1 cellular context compared by ENCODE assay signal in the genomic region with DNA sequence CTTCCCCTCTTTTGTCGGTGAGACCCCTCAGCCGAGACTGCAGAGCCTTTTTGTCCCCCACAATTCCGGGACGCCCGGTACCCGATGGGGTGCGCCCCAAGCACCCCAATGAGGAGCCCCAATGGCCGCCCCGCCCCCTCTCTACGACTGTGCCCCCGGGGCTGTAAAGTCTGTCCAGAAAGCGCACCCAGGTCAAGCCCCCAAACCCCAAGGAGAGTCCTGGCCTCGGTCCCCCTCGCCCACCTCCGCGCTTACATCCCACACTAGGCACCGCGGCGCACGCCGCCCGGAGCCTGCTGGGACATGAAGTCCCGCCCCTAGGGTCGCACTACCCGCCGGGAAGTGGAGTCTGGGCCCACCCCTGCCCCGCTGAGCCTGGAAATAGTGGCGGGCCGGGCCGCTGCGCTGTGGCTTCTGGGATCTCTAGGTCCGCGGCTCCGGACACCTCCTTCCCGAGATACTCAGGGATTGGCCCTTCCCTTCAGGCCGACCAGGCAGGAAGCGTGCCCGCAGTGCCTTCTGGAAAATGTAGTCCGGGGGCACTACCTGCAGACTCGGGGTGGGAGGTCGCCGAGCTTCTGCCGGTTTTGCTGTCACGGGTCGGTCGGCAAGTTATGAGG.
TF ChIP-seq lines count a peak whose summit lies in the region.

Gene MEN1 (minus strand): TSS at position 281 of the 620 bp plus-strand sequence. CDS start 442 bp downstream, outside the sequence.

TF ChIP-seq in K562, 482 proteins besides CTCF, POLR2A, EP300 and RAD21 (continued from another document and continues in another):
- TF ChIP-seq CBX8 (IDR thresholded peaks at IDR 0.05; ENCODE audit: borderline replicate concordance, extremely low read depth, low read depth, low read length, poor library complexity, severe bottlenecking): no peak
- no peak for TF ChIP-seq ASH1L (IDR thresholded peaks at IDR 0.05; ENCODE audit: borderline replicate concordance, low read depth, partially characterized antibody)
- no peak for TF ChIP-seq KAT7 (CRISPR knock-in tag; IDR thresholded peaks at IDR 0.05; ENCODE audit: borderline replicate concordance)
- TF ChIP-seq, protein P1, sequence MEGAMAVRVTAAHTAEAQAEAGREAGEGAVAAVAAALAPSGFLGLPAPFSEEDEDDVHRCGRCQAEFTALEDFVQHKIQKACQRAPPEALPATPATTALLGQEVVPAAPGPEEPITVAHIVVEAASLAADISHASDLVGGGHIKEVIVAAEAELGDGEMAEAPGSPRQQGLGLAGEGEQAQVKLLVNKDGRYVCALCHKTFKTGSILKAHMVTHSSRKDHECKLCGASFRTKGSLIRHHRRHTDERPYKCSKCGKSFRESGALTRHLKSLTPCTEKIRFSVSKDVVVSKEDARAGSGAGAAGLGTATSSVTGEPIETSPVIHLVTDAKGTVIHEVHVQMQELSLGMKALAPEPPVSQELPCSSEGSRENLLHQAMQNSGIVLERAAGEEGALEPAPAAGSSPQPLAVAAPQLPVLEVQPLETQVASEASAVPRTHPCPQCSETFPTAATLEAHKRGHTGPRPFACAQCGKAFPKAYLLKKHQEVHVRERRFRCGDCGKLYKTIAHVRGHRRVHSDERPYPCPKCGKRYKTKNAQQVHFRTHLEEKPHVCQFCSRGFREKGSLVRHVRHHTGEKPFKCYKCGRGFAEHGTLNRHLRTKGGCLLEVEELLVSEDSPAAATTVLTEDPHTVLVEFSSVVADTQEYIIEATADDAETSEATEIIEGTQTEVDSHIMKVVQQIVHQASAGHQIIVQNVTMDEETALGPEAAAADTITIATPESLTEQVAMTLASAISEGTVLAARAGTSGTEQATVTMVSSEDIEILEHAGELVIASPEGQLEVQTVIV (CRISPR knock-in tag; IDR thresholded peaks at IDR 0.05; ENCODE audit: borderline replicate concordance): no peak
- TF ChIP-seq, protein P2, sequence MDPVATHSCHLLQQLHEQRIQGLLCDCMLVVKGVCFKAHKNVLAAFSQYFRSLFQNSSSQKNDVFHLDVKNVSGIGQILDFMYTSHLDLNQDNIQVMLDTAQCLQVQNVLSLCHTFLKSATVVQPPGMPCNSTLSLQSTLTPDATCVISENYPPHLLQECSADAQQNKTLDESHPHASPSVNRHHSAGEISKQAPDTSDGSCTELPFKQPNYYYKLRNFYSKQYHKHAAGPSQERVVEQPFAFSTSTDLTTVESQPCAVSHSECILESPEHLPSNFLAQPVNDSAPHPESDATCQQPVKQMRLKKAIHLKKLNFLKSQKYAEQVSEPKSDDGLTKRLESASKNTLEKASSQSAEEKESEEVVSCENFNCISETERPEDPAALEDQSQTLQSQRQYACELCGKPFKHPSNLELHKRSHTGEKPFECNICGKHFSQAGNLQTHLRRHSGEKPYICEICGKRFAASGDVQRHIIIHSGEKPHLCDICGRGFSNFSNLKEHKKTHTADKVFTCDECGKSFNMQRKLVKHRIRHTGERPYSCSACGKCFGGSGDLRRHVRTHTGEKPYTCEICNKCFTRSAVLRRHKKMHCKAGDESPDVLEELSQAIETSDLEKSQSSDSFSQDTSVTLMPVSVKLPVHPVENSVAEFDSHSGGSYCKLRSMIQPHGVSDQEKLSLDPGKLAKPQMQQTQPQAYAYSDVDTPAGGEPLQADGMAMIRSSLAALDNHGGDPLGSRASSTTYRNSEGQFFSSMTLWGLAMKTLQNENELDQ (CRISPR knock-in tag; IDR thresholded peaks at IDR 0.05; ENCODE audit: borderline replicate concordance): no peak
- no peak for TF ChIP-seq ZNF347 (CRISPR knock-in tag; IDR thresholded peaks at IDR 0.05; ENCODE audit: low read depth)
- TF ChIP-seq ZNF24 (IDR thresholded peaks at IDR 0.05): no peak
- TF ChIP-seq HNRNPLL (IDR thresholded peaks at IDR 0.05; ENCODE audit: low read depth, low read length, poor library complexity, severe bottlenecking): peak; percentile 42
- no peak for TF ChIP-seq ZFPM2 (CRISPR knock-in tag; IDR thresholded peaks at IDR 0.05)
- no peak for TF ChIP-seq SMAD3 (CRISPR knock-in tag; conservative IDR thresholded peaks at IDR 0.05)
- TF ChIP-seq RNF219 (CRISPR knock-in tag; IDR thresholded peaks at IDR 0.05): no peak
- no peak for TF ChIP-seq GATAD2A (IDR thresholded peaks at IDR 0.05)
- no peak for TF ChIP-seq TAL1 (IDR thresholded peaks at IDR 0.05)
- no peak for TF ChIP-seq ZNF436 (CRISPR knock-in tag; IDR thresholded peaks at IDR 0.05)
- no peak for TF ChIP-seq RBM22 (IDR thresholded peaks at IDR 0.05; ENCODE audit: low read depth, low read length, poor library complexity, severe bottlenecking)
- no peak for TF ChIP-seq ZNF232 (CRISPR knock-in tag; IDR thresholded peaks at IDR 0.05)
- TF ChIP-seq RBM25 (IDR thresholded peaks at IDR 0.05; ENCODE audit: low read depth, low read length, severe bottlenecking): no peak
- TF ChIP-seq ZNF449 (CRISPR knock-in tag; IDR thresholded peaks at IDR 0.05): no peak
- 0 out of 2 replicates have a peak, but pooled peaks have one; percentile 42 for TF ChIP-seq FOXJ2 (tag; IDR thresholded peaks at IDR 0.05)
- TF ChIP-seq ATF7 (IDR thresholded peaks at IDR 0.05): peak; percentile 73
- TF ChIP-seq HCFC1 (IDR thresholded peaks at IDR 0.05; ENCODE audit: low read depth, low read length): peak; percentile 90
- peak; percentile 67 for TF ChIP-seq CCNT2 (IDR thresholded peaks at IDR 0.05; ENCODE audit: borderline replicate concordance, extremely low read depth, insufficient read length, low read depth, low read length)
- TF ChIP-seq ZNF696 (CRISPR knock-in tag; conservative IDR thresholded peaks at IDR 0.05): no peak
- no peak for TF ChIP-seq ZBTB2 (IDR thresholded peaks at IDR 0.05)
- TF ChIP-seq RUNX1 (IDR thresholded peaks at IDR 0.05; ENCODE audit: low read depth): no peak
- no peak for TF ChIP-seq ZKSCAN3 (CRISPR knock-in tag; IDR thresholded peaks at IDR 0.05)
- TF ChIP-seq CREBBP (IDR thresholded peaks at IDR 0.05; ENCODE audit: low read depth, low read length): no peak
- no peak for TF ChIP-seq ZNF76 (CRISPR knock-in tag; IDR thresholded peaks at IDR 0.05; ENCODE audit: borderline replicate concordance)
- no peak; a peak in 1 of 4 replicates for TF ChIP-seq TEAD1 (CRISPR knock-in tag; IDR thresholded peaks at IDR 0.05)
- no peak for TF ChIP-seq ZNF707 (CRISPR knock-in tag; conservative IDR thresholded peaks at IDR 0.05)
- TF ChIP-seq ZBTB1 (CRISPR knock-in tag; IDR thresholded peaks at IDR 0.05; ENCODE audit: borderline replicate concordance, low read depth): no peak
- no peak for TF ChIP-seq KLF6 (CRISPR knock-in tag; IDR thresholded peaks at IDR 0.05; ENCODE audit: borderline replicate concordance)
- TF ChIP-seq, protein P3, sequence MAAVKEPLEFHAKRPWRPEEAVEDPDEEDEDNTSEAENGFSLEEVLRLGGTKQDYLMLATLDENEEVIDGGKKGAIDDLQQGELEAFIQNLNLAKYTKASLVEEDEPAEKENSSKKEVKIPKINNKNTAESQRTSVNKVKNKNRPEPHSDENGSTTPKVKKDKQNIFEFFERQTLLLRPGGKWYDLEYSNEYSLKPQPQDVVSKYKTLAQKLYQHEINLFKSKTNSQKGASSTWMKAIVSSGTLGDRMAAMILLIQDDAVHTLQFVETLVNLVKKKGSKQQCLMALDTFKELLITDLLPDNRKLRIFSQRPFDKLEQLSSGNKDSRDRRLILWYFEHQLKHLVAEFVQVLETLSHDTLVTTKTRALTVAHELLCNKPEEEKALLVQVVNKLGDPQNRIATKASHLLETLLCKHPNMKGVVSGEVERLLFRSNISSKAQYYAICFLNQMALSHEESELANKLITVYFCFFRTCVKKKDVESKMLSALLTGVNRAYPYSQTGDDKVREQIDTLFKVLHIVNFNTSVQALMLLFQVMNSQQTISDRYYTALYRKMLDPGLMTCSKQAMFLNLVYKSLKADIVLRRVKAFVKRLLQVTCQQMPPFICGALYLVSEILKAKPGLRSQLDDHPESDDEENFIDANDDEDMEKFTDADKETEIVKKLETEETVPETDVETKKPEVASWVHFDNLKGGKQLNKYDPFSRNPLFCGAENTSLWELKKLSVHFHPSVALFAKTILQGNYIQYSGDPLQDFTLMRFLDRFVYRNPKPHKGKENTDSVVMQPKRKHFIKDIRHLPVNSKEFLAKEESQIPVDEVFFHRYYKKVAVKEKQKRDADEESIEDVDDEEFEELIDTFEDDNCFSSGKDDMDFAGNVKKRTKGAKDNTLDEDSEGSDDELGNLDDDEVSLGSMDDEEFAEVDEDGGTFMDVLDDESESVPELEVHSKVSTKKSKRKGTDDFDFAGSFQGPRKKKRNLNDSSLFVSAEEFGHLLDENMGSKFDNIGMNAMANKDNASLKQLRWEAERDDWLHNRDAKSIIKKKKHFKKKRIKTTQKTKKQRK (IDR thresholded peaks at IDR 0.05; ENCODE audit: borderline replicate concordance, low read depth, low read length): no peak
- TF ChIP-seq SNIP1 (IDR thresholded peaks at IDR 0.05; ENCODE audit: low read depth): no peak
- TF ChIP-seq SNAPC5 (CRISPR knock-in tag; IDR thresholded peaks at IDR 0.05): no peak
- no peak for TF ChIP-seq NR3C1 (CRISPR knock-in tag; IDR thresholded peaks at IDR 0.05)
- no peak for TF ChIP-seq ZNF311 (CRISPR knock-in tag; IDR thresholded peaks at IDR 0.05)
- no peak for TF ChIP-seq ZNF778 (CRISPR knock-in tag; IDR thresholded peaks at IDR 0.05)
- no peak for TF ChIP-seq ZNF274 (IDR thresholded peaks at IDR 0.05; ENCODE audit: borderline replicate concordance, low read depth, low read length)
- TF ChIP-seq, protein P4, sequence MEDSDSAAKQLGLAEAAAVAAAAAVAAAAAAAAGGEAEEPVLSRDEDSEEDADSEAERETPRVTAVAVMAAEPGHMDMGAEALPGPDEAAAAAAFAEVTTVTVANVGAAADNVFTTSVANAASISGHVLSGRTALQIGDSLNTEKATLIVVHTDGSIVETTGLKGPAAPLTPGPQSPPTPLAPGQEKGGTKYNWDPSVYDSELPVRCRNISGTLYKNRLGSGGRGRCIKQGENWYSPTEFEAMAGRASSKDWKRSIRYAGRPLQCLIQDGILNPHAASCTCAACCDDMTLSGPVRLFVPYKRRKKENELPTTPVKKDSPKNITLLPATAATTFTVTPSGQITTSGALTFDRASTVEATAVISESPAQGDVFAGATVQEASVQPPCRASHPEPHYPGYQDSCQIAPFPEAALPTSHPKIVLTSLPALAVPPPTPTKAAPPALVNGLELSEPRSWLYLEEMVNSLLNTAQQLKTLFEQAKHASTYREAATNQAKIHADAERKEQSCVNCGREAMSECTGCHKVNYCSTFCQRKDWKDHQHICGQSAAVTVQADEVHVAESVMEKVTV (CRISPR knock-in tag; IDR thresholded peaks at IDR 0.05): no peak
- TF ChIP-seq GMEB1 (CRISPR knock-in tag; IDR thresholded peaks at IDR 0.05): peak; percentile 77
- 0 out of 2 replicates have a peak, but pooled peaks have one; percentile 25 for TF ChIP-seq NR2C2 (CRISPR knock-in tag; IDR thresholded peaks at IDR 0.05)
- TF ChIP-seq NR2C2 (tag; IDR thresholded peaks at IDR 0.05): peak; percentile 94
- TF ChIP-seq TFAM (CRISPR knock-in tag; conservative IDR thresholded peaks at IDR 0.05): no peak
